8 cellular contexts compared by ENCODE assay signal in the genomic region with DNA sequence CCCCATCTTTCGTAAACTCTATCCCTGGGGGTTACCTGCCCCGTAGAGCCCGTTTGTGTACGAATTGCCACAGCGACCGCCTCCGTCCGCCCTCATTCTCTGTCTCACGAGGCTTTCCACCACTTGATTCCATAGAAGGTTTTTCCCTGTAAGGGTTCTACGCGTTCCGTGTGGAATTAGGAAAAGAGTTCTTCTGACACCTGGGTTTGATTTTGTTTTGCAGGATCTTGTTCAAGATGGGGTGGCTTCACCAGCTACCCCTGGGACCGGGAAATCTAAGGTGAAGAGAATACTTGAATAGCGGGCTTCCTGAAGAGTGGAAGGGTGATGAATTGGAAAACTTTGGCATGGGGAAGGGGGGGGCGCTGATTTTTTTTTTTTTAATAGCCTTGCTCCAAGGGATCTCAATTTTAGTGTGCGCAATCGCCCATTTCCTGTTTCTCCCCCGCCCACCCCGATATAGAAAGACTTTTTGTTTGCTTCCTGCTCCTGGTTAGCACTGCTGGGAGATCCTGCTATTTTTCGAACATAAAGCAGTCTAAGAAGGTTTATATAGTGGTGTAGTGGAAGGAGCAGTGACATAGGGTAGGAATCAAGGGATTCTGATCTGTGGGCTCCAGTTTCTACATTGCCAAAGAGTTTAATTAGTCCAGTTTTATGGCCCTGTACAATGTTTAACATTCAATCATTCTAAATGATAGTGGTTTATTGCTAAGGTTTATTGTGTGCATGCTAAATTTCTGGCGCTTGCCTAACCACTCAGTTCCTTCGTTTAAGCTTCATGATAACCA. TPM values are rescaled to one million over a fixed set of nuclear protein-coding genes. Genes with fewer than 3 reads are reported as not detected.
A peak's percentile ranks its signal among the peaks of the same experiment; 100 is the strongest.
DNase-seq lines count a peak whose midpoint lies in the region; ATAC-seq, FAIRE-seq and TF ChIP-seq lines count a peak whose summit lies in the region.

No MANE protein-coding gene starts in this region.

- H3K27me3 Mint-ChIP-seq in activated T-helper 17 cell treated with anti-CD3 and anti-CD28 coated beads, Interleukin-2, amount 50 U/mL, for 72 hours = no peaks in the 10 kb centered on the region

- 10% methylated on average over 16 of the region's 22 CpGs for WGBS in A549 (ENCODE audit: missing lambda C conversion rate)
- 5 to 8% methylated on average over 12 to 15 of the region's 22 CpGs for WGBS in gastroesophageal sphincter (ENCODE audit: low coverage in 1 of 2), 2 donors

- H3K4me2 ChIP-seq in A549 = peak overlapping the region; percentile 89
- H3K4me2 ChIP-seq in osteoblast (ENCODE audit: insufficient read depth, low read length) = peak overlapping the region; percentile 91

- no peaks in the 10 kb centered on the region for H3K9me3 Mint-ChIP-seq in activated T-helper 17 cell treated with anti-CD3 and anti-CD28 coated beads, Interleukin-2, amount 50 U/mL, for 72 hours

- peak overlapping the region; percentile 98 for H2AFZ ChIP-seq in osteoblast (ENCODE audit: low read length)

- no peak for TF ChIP-seq EP300 in A549 (IDR thresholded peaks at IDR 0.05)
- TF ChIP-seq EP300 in gastroesophageal sphincter (IDR thresholded peaks at IDR 0.05) = no peak

- peaks cover 52% of the 10 kb centered on the region for H3K36me3 Mint-ChIP-seq in activated T-helper 17 cell treated with anti-CD3 and anti-CD28 coated beads, Interleukin-2, amount 50 U/mL, for 72 hours (ENCODE audit: low read depth)

- DNase-seq in A549 (ENCODE audit: low read depth in 1 of 2, low spot score in 1 of 2) = peak; percentile 9 to 28
- DNase-seq in GM13976 (ENCODE audit: low spot score) = peak; percentile 45
- peak; percentile 44 for DNase-seq in NCI-H510A treated with DMSO at 0.1 percent for 48 hours (lab: John Stamatoyannopoulos, UW)
- peak; percentile 85 for DNase-seq in osteoblast (ENCODE audit: insufficient read length, low spot score, missing footprints)
- no peak for DNase-seq in Ammon's horn (ENCODE audit: low spot score)

- peaks cover 5% of the 10 kb centered on the region for H3K4me1 Mint-ChIP-seq in activated T-helper 17 cell treated with anti-CD3 and anti-CD28 coated beads, Interleukin-2, amount 50 U/mL, for 72 hours

- peak overlapping the region; percentile 96 for H3K4me3 Mint-ChIP-seq in activated T-helper 17 cell treated with anti-CD3 and anti-CD28 coated beads, Interleukin-2, amount 50 U/mL, for 72 hours

- no peak for TF ChIP-seq CTCF in A549 (IDR thresholded peaks at IDR 0.05)
- no peak for TF ChIP-seq CTCF in GM13976 (IDR thresholded peaks at IDR 0.05; ENCODE audit: borderline replicate concordance, control extremely low read depth, extremely low read depth, insufficient read depth, missing control alignments)
- TF ChIP-seq CTCF in gastroesophageal sphincter (IDR thresholded peaks at IDR 0.05) = no peak
- TF ChIP-seq CTCF in osteoblast (IDR thresholded peaks at IDR 0.05; ENCODE audit: extremely low read depth, low read depth, low read length) = no peak

- no peak for TF ChIP-seq RAD21 in A549 (conservative IDR thresholded peaks at IDR 0.05 in 1 of 2, IDR thresholded peaks at IDR 0.05 in 1 of 2)

- POLR2A ChIA-PET in A549 (lab: Yijun Ruan, JAX) = interaction anchor here (0.9 to 2.3 kb wide), 7 partner anchors 9 to 144 kb away, joined by 3 to 11 read pairs (median 6); a partner anchor contains a TSS

- H4K20me1 ChIP-seq in osteoblast (ENCODE audit: insufficient read depth, low read length) = no peaks in the 10 kb centered on the region

- peaks cover 0 to 34% of the 10 kb centered on the region in 2 donors for H3K36me3 ChIP-seq in gastroesophageal sphincter
- peaks cover 27% of the 10 kb centered on the region for H3K36me3 ChIP-seq in osteoblast (ENCODE audit: insufficient read depth, low read length)

- peaks cover 22% of the 10 kb centered on the region for H3K79me2 ChIP-seq in osteoblast (ENCODE audit: insufficient read depth, low read length)

- H3K27me3 ChIP-seq in gastroesophageal sphincter = no peaks in the 10 kb centered on the region
- H3K27me3 ChIP-seq in osteoblast (ENCODE audit: insufficient read depth, low read length) = no peaks in the 10 kb centered on the region

- ATAC-seq in A549 (peak; percentile 8 to 65; a peak in 5 of 6 replicates), HG02885 (IDR thresholded peaks at IDR 0.05; ENCODE audit: poor library complexity, unreplicated experiment) (peak; percentile 33), gastroesophageal sphincter (no peak)
- peak; percentile 58 for ATAC-seq in activated T-helper 17 cell treated with anti-CD3 and anti-CD28 coated beads, Interleukin-2, amount 50 U/mL, for 72 hours (replicated peaks)

- in situ Hi-C loops in GM13976 (cut with MboI; ENCODE audit: low sequenced_read_pairs, unreplicated experiment) = no loop called here

- H3K27ac ChIP-seq in A549 (peak overlapping the region; percentile 96 to 99), gastroesophageal sphincter (peak overlapping the region; percentile 61 to 93 (median 89)), osteoblast (ENCODE audit: low read depth, low read length) (peak overlapping the region; percentile 90)

- H3K4me3 ChIP-seq in A549 (peak overlapping the region; percentile 98), gastroesophageal sphincter (peak overlapping the region; percentile 79 to 86), osteoblast (ENCODE audit: insufficient read depth, low read length) (peak overlapping the region; percentile 85)

- no peak for FAIRE-seq in A549 (lab: Jason Lieb, UNC)

- TF ChIP-seq POLR2A in A549 (IDR thresholded peaks at IDR 0.05; ENCODE audit: low read length) (no peak), gastroesophageal sphincter (IDR thresholded peaks at IDR 0.05) (no peak)

- H3K27ac Mint-ChIP-seq in activated T-helper 17 cell treated with anti-CD3 and anti-CD28 coated beads, Interleukin-2, amount 50 U/mL, for 72 hours = peak overlapping the region; percentile 98

- CTCF ChIA-PET in A549 (lab: Yijun Ruan, JAX) = interaction anchor here (0.5 to 1.6 kb wide), 4 partner anchors 13 to 147 kb away, joined by 3 to 5 read pairs (median 3); no protein-coding TSS in a partner anchor

- H3K4me1 ChIP-seq in A549 (peaks cover 24% of the 10 kb centered on the region), gastroesophageal sphincter (peaks cover 0 to 17% (median 4%) of the 10 kb centered on the region in 3 donors), osteoblast (ENCODE audit: insufficient read depth, low read length) (peaks cover 10% of the 10 kb centered on the region)

- H3K9me3 ChIP-seq in A549 (no peaks in the 10 kb centered on the region), gastroesophageal sphincter (no peaks in the 10 kb centered on the region), osteoblast (ENCODE audit: low read depth, low read length) (no peaks in the 10 kb centered on the region)

TF ChIP-seq in A549, 52 proteins besides CTCF, POLR2A, EP300 and RAD21:
- TF ChIP-seq FOXS1 (CRISPR knock-in tag; IDR thresholded peaks at IDR 0.05) (no peak), RARB (CRISPR knock-in tag; IDR thresholded peaks at IDR 0.05) (0 out of 2 replicates have a peak, but pooled peaks have one; percentile 36), TFCP2L1 (CRISPR knock-in tag; IDR thresholded peaks at IDR 0.05) (no peak), HOXA7 (CRISPR knock-in tag; IDR thresholded peaks at IDR 0.05) (peak; percentile 24; the same call in 1 of the 2 replicates), ZFP36 (IDR thresholded peaks at IDR 0.05; ENCODE audit: borderline replicate concordance, partially characterized antibody) (no peak), RNF2 (IDR thresholded peaks at IDR 0.05; ENCODE audit: borderline replicate concordance, low read depth) (no peak), NFE2L2 (conservative IDR thresholded peaks at IDR 0.05; ENCODE audit: low read length) (no peak), KDM5A (IDR thresholded peaks at IDR 0.05) (0 out of 2 replicates have a peak, but pooled peaks have one; percentile 32)
- TF ChIP-seq, protein P1, sequence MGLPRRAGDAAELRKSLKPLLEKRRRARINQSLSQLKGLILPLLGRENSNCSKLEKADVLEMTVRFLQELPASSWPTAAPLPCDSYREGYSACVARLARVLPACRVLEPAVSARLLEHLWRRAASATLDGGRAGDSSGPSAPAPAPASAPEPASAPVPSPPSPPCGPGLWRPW (IDR thresholded peaks at IDR 0.05) = no peak
- TF ChIP-seq, protein P2, sequence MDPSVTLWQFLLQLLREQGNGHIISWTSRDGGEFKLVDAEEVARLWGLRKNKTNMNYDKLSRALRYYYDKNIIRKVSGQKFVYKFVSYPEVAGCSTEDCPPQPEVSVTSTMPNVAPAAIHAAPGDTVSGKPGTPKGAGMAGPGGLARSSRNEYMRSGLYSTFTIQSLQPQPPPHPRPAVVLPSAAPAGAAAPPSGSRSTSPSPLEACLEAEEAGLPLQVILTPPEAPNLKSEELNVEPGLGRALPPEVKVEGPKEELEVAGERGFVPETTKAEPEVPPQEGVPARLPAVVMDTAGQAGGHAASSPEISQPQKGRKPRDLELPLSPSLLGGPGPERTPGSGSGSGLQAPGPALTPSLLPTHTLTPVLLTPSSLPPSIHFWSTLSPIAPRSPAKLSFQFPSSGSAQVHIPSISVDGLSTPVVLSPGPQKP (IDR thresholded peaks at IDR 0.05; ENCODE audit: low read depth, low read length) = no peak
- TF ChIP-seq, protein P3, sequence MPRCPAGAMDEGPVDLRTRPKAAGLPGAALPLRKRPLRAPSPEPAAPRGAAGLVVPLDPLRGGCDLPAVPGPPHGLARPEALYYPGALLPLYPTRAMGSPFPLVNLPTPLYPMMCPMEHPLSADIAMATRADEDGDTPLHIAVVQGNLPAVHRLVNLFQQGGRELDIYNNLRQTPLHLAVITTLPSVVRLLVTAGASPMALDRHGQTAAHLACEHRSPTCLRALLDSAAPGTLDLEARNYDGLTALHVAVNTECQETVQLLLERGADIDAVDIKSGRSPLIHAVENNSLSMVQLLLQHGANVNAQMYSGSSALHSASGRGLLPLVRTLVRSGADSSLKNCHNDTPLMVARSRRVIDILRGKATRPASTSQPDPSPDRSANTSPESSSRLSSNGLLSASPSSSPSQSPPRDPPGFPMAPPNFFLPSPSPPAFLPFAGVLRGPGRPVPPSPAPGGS (IDR thresholded peaks at IDR 0.05) = no peak
TF ChIP-seq in A549: peak in this region for 3.

RNA-seq across cellular contexts. Expression of a gene that starts 0.6 kb away (rescaled TPM):
- polyA plus RNA-seq in A549 (2011; rRNA removed) (19.0 and 30.1 TPM in 2 replicates), A549 (2017; fragmentation: RNase III; extraction: RNeasy Plus Mini Kit Qiagen cat#74134 plus additional on column Dnase treatment) (13.6 to 15.4 TPM (median 13.6 TPM) in 3 replicates)
- polyA plus RNA-seq in A549 (2012; cell fraction: cytosol; rRNA removed) = 2.7 and 2.8 TPM in 2 replicates
- 3.2 and 3.9 TPM in 2 replicates for polyA plus RNA-seq in A549 (2012; cell fraction: nucleus; rRNA removed)
- polyA minus RNA-seq in A549 (2011; rRNA and poly(A)+ RNA removed) = 10.3 and 11.8 TPM in 2 replicates
- total RNA-seq in activated T-helper 17 cell treated with anti-CD3 and anti-CD28 coated beads, Interleukin-2, amount 50 U/mL, for 72 hours = 10 to 100 TPM; 32.4 to 62.9 TPM
- total RNA-seq in gastroesophageal sphincter (10 to 100 TPM; 24.0 to 41.6 (median 33.4) TPM), osteoblast (39.8 and 44.2 TPM in 2 replicates)
